Comparison of ENCODE assay signal across 21 cellular contexts in the genomic region with DNA sequence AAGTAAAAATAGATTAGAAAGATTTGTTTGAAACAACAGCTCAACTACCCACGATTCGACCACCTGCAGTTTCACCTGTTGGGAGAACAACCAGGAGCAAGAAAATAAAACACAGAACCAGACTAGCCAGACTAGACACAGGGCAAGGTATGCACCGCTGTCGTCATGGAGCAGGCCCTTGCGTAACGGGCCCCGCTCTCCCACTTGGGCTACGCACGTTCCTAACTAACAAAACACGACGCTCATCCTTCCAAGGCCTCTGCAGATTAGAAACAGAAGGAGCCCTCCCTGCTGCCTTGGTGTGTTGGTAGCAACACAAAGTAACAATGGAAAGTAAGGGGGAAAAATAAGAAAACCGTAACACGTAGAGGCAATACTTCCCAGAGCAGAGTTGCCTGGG. TPM values are rescaled to one million over a fixed set of nuclear protein-coding genes. Genes with fewer than 3 reads are reported as not detected.
A peak's percentile ranks its signal among the peaks of the same experiment; 100 is the strongest.
DNase-seq lines count a peak whose midpoint lies in the region; ATAC-seq and TF ChIP-seq lines count a peak whose summit lies in the region.
"Had no signal": no experiment of that assay in that cellular context is flagged by ENCODE, and none has a peak within 500 bp of the region (broad histone marks: within the 10 kb centered on the region; RNA-seq: fewer than 3 reads in every experiment).

No MANE protein-coding gene starts in this region.

- no peak overlapping the region for H3K4me2 ChIP-seq in GM23338
- H3K4me2 ChIP-seq: A549 had no signal

- H3K79me2 ChIP-seq in GM23338 (replicated peaks; ENCODE audit: insufficient read depth): no peaks in the 10 kb centered on the region

- DNase-seq in GM23338 (ENCODE audit: low spot score) (peak; percentile 19), caudate nucleus (lab: John Stamatoyannopoulos, UW) (no peak), substantia nigra (lab: John Stamatoyannopoulos, UW) (no peak), NCI-H526 treated with DMSO at 0.1 percent for 48 hours (lab: John Stamatoyannopoulos, UW) (no peak), epidermal melanocyte (ENCODE audit: insufficient read length, low spot score) (no peak), Kasumi-1 (lab: John Stamatoyannopoulos, UW) (no peak)
- DNase-seq: GF-D8, KG1, NCI-H1092 treated with DMSO at 0.1 percent for 48 hours, NCI-H1436 treated with DMSO at 0.1 percent for 48 hours, NCI-H2029, NCI-H2227 treated with DMSO at 0.1 percent for 48 hours, NCI-H510A treated with DMSO at 0.1 percent for 48 hours, NCI-H774, SJCRH30 had no signal

- H3K27me3 ChIP-seq in GM23338 (ENCODE audit: insufficient read depth): no peaks in the 10 kb centered on the region
- H3K27me3 ChIP-seq in layer of hippocampus (ENCODE audit: control insufficient read depth, insufficient read depth, low read length): no peaks in the 10 kb centered on the region
- H3K27me3 ChIP-seq: SJCRH30 had no signal

- H3K4me1 Mint-ChIP-seq in GM23338: peaks cover 16% of the 10 kb centered on the region
- H3K4me1 Mint-ChIP-seq: B cell had no signal

- H3K36me3 Mint-ChIP-seq in GM23338 (ENCODE audit: low read depth): no peaks in the 10 kb centered on the region
- H3K36me3 Mint-ChIP-seq: CD14-positive monocyte had no signal

- no peak overlapping the region for H3K27ac ChIP-seq in GM23338 (ENCODE audit: low read depth)
- peak overlapping the region; percentile 65 for H3K27ac ChIP-seq in caudate nucleus (ENCODE audit: low read depth, low read length)
- peak overlapping the region; percentile 87 for H3K27ac ChIP-seq in layer of hippocampus (ENCODE audit: low read depth, low read length)
- H3K27ac ChIP-seq in substantia nigra (ENCODE audit: low read depth, low read length, poor library complexity, severe bottlenecking): peak overlapping the region; percentile 92
- H3K27ac ChIP-seq: A549, HL-60, SJCRH30 had no signal

- no peak overlapping the region for H3K27ac Mint-ChIP-seq in GM23338
- H3K27ac Mint-ChIP-seq: B cell, CD14-positive monocyte had no signal

- no peak overlapping the region for H3K4me3 Mint-ChIP-seq in GM23338
- H3K4me3 Mint-ChIP-seq: B cell, CD14-positive monocyte had no signal

- peaks cover 1% of the 10 kb centered on the region for H3K27me3 Mint-ChIP-seq in GM23338 (ENCODE audit: insufficient read depth, low read depth, poor library complexity)
- H3K27me3 Mint-ChIP-seq: B cell had no signal

- peak overlapping the region; percentile 73; the same call in 1 of the 2 replicates for H2AFZ ChIP-seq in GM23338

- H3K4me3 ChIP-seq in GM23338: no peak overlapping the region
- H3K4me3 ChIP-seq: A549, SJCRH30 had no signal

- H3K9me2 ChIP-seq in GM23338 (ENCODE audit: insufficient read depth): peaks cover 3% of the 10 kb centered on the region; the same call in 1 of the 2 replicates

- H3K4me1 ChIP-seq in GM23338 (ENCODE audit: insufficient read depth): no peaks in the 10 kb centered on the region; the same call in 1 of the 2 replicates
- H3K4me1 ChIP-seq: A549 had no signal

- no peak for TF ChIP-seq CTCF in GM23338 (conservative IDR thresholded peaks at IDR 0.05; ENCODE audit: low read depth in 2 of 2)

- no peaks in the 10 kb centered on the region for H4K20me1 ChIP-seq in GM23338 (replicated peaks; ENCODE audit: insufficient read depth)

- ATAC-seq in GM23338: no peak
- ATAC-seq: A549, Panc1 had no signal

- H3K9me3 Mint-ChIP-seq in GM23338: peaks cover 4% of the 10 kb centered on the region; the same call in 1 of the 3 replicates

- no peaks in the 10 kb centered on the region for H3K36me3 ChIP-seq in GM23338 (ENCODE audit: insufficient read depth)
- H3K36me3 ChIP-seq: SJCRH30 had no signal

- H3F3A ChIP-seq in GM23338 (replicated peaks; ENCODE audit: low read depth): no peaks in the 10 kb centered on the region

TF ChIP-seq in GM23338, 12 proteins besides CTCF, POLR2A, EP300 and RAD21:
- TF ChIP-seq JUNB (IDR thresholded peaks at IDR 0.05; ENCODE audit: unreplicated experiment) (no peak), NANOG (IDR thresholded peaks at IDR 0.05; ENCODE audit: borderline replicate concordance) (no peak), ZNF331 (CRISPR knock-in tag; IDR thresholded peaks at IDR 0.05; ENCODE audit: low read depth) (no peak)
- TF ChIP-seq, protein P1, sequence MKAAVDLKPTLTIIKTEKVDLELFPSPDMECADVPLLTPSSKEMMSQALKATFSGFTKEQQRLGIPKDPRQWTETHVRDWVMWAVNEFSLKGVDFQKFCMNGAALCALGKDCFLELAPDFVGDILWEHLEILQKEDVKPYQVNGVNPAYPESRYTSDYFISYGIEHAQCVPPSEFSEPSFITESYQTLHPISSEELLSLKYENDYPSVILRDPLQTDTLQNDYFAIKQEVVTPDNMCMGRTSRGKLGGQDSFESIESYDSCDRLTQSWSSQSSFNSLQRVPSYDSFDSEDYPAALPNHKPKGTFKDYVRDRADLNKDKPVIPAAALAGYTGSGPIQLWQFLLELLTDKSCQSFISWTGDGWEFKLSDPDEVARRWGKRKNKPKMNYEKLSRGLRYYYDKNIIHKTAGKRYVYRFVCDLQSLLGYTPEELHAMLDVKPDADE (IDR thresholded peaks at IDR 0.05): no peak
TF ChIP-seq in GM23338: peak in this region for 0.

RNA-seq across cellular contexts. Expression of a gene that starts 45.1 kb away (rescaled TPM):
- total RNA-seq in GM23338 (2014; rRNA removed; shearing (Covaris generic)): 15.0 and 24.9 TPM in 2 replicates
- 6.5 and 6.7 TPM in 2 replicates for polyA plus RNA-seq in GM23338 (2016; fragmentation: Nextera tagmentation; extraction: Ambion mirVana)
